Comparison of ENCODE assay signal across 1 cellular context in genomic region chr4:105058177-105058812, GRCh38.
TF ChIP-seq lines count a peak whose summit lies in the region.

No MANE protein-coding gene starts in this region.

TF ChIP-seq in K562, 482 proteins besides CTCF, POLR2A, EP300 and RAD21 (continued from another document):
- TF ChIP-seq, protein P1, sequence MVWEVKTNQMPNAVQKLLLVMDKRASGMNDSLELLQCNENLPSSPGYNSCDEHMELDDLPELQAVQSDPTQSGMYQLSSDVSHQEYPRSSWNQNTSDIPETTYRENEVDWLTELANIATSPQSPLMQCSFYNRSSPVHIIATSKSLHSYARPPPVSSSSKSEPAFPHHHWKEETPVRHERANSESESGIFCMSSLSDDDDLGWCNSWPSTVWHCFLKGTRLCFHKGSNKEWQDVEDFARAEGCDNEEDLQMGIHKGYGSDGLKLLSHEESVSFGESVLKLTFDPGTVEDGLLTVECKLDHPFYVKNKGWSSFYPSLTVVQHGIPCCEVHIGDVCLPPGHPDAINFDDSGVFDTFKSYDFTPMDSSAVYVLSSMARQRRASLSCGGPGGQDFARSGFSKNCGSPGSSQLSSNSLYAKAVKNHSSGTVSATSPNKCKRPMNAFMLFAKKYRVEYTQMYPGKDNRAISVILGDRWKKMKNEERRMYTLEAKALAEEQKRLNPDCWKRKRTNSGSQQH (CRISPR knock-in tag; IDR thresholded peaks at IDR 0.05): no peak
- TF ChIP-seq SMARCA4 (IDR thresholded peaks at IDR 0.05) (peak; percentile 58; the same call in 1 of the 2 replicates), ZFX (CRISPR knock-in tag; IDR thresholded peaks at IDR 0.05) (no peak), TEAD4 (IDR thresholded peaks at IDR 0.05; ENCODE audit: low read length) (peak; percentile 75), TEAD4 (CRISPR knock-in tag; IDR thresholded peaks at IDR 0.05; ENCODE audit: borderline replicate concordance) (no peak), JUN (IDR thresholded peaks at IDR 0.05; ENCODE audit: borderline replicate concordance, low read depth, low read length) (0 out of 2 replicates have a peak, but pooled peaks have one; percentile 13), JUN (CRISPR knock-in tag; IDR thresholded peaks at IDR 0.05; ENCODE audit: borderline replicate concordance) (no peak), ZNF668 (CRISPR knock-in tag; IDR thresholded peaks at IDR 0.05) (no peak), CBFA2T2 (conservative IDR thresholded peaks at IDR 0.05) (peak; percentile 65), RHOXF2B (CRISPR knock-in tag; conservative IDR thresholded peaks at IDR 0.05) (no peak), MBD2 (IDR thresholded peaks at IDR 0.05; ENCODE audit: borderline replicate concordance, low read depth) (no peak), RCOR1 (IDR thresholded peaks at IDR 0.05; ENCODE audit: borderline replicate concordance in 1 of 2, low read depth in 2 of 2, low read length in 2 of 2) (0 out of 4 replicates have a peak, but pooled peaks of 1 of the 2 experiments have one; percentile 27), JUND (IDR thresholded peaks at IDR 0.05; ENCODE audit: borderline replicate concordance, low read depth, low read length) (peak; percentile 75; the same call in 1 of the 2 replicates), JUND (tag; IDR thresholded peaks at IDR 0.05; ENCODE audit: borderline replicate concordance, low read depth, low read length) (peak; percentile 88; the same call in 2 of the 3 replicates), CBFA2T3 (IDR thresholded peaks at IDR 0.05) (peak; percentile 79)
TF ChIP-seq in K562: peak in this region for 18.
